Comparison of ENCODE assay signal across 8 cellular contexts in the genomic region with DNA sequence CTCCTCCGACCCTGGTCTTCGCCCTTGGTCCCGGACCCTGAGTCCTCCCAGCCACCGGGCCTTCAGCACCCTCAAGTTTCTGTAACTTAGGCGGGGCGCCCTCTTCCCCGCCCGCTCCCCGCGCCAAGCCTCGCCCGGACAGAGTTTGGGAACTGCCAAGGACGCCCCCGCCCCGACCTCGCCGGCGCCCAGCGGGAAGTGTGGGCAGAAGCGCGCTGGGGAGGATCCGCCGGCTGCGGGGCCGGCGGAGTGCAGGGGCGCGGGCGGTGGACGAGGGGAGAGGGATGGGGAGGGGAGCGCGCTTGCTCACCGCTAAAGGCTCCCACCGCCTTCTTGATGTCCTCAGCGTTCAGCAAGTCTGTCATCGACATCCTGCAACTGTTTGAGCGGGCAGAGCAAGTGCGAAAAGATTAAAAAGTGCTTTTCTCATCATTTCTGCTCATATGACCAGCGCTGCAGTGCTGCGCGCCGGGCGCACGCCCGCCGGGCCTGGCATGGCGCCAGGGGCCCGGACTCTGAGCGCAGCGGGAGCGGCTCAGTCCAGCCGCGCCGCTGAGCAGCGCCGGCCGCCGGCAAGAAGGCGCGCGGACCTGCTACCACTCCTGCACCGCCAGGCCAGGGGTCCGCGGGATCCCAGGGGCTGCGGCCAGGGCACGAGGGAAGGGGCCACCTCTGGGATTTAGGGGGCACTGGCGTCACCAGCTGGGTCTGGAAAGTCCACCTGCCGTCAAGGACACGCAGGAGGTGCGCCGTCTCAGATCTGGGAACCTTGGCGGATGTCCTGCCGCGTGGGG. TPM values are rescaled to one million over a fixed set of nuclear protein-coding genes. Genes with fewer than 3 reads are reported as not detected.
DNase-seq lines count a peak whose midpoint lies in the region; ATAC-seq and TF ChIP-seq lines count a peak whose summit lies in the region.

Gene PVALB (minus strand): TSS at position 401 of the 794 bp plus-strand sequence. CDS start 30 bp downstream, at position 371.

- peak; percentile 21 for DNase-seq in activated CD4-positive, alpha-beta T cell treated with anti-CD3 and anti-CD28 coated beads for 48 hours
- DNase-seq in activated CD4-positive, alpha-beta T cell treated with anti-CD3 and anti-CD28 coated beads, Interleukin-2, amount 50 U/mL, for 4 hours = no peak
- peak; percentile 9 for DNase-seq in amniotic epithelial cell (ENCODE audit: low read depth)
- peak; percentile 60 for DNase-seq in iPS-NIHi7 (ENCODE audit: extremely low spot score)
- no peak for DNase-seq in suprapubic skin (ENCODE audit: low spot score in 2 of 2)

- H3K27me3 ChIP-seq in suprapubic skin = peaks cover 79% of the 10 kb centered on the region

- TF ChIP-seq POLR2A in suprapubic skin (IDR thresholded peaks at IDR 0.05) = no peak

- TF ChIP-seq CTCF in suprapubic skin (IDR thresholded peaks at IDR 0.05) = no peak

- H3K4me3 ChIP-seq in suprapubic skin = peak within 1 kb of the TSS; percentile 40

- ATAC-seq in HG02973 (IDR thresholded peaks at IDR 0.05; ENCODE audit: unreplicated experiment) = no peak
- ATAC-seq in HG03342 (IDR thresholded peaks at IDR 0.05; ENCODE audit: unreplicated experiment) = no peak
- ATAC-seq in HG02970 (IDR thresholded peaks at IDR 0.05; ENCODE audit: low FRiP score, unreplicated experiment) = no peak

- 4% methylated on average over 23 of the region's 74 CpGs for WGBS in suprapubic skin

- no peaks in the 10 kb centered on the region for H3K9me3 ChIP-seq in suprapubic skin

- no peaks in the 10 kb centered on the region for H3K36me3 ChIP-seq in suprapubic skin

- H3K4me1 ChIP-seq in suprapubic skin = peaks cover 15% of the 10 kb centered on the region

- TF ChIP-seq EP300 in suprapubic skin (IDR thresholded peaks at IDR 0.05) = no peak

- H3K27ac ChIP-seq in suprapubic skin = no peak within 1 kb of the TSS

RNA-seq across cellular contexts. Expression of gene PVALB, which starts in this region (rescaled TPM):
- total RNA-seq in suprapubic skin = not detected

Comparison
In these comparisons a context has a peak if more than half of its experiments do, and no peak if none do; other contexts are left out.
1. DNase-seq: peak in activated CD4-positive, alpha-beta T cell treated with anti-CD3 and anti-CD28 coated beads for 48 hours (single experiment), amniotic epithelial cell (single experiment) and iPS-NIHi7 (single experiment); none in activated CD4-positive, alpha-beta T cell treated with anti-CD3 and anti-CD28 coated beads, Interleukin-2, amount 50 U/mL, for 4 hours (0 of 2) and suprapubic skin (0 of 2).